19 cellular contexts compared by ENCODE assay signal in the genomic region with DNA sequence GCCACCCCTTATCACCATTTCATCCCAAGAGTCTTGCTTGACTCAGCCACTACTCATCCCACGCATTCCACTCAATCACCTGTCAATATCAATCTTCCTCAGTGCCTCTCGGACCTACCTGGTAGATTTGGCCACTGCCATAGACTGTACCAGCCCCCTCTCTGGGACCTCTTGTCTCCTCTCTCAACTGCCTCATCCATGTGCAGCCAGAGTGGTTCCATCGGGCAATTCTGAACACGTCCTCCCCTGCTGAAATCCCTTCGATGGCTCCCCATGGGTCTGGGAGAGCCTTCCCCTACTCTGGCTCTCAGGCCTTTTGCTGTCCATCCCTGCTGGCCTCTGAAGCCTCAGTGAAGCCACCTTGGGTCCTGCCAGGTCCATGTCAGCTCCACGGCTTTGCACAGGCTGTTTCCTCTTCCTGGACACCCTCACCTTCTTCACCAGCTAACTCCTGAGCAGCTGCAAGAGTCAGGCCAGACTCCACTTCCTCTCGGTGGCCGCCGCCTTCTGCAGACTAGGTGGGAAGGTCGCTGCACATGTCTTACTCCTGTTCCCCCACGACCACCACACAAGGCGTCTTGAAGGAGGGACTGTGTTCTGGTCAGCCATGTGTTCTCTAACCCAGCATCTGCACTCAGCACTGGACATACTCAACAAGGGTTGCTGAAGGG.
DNase-seq lines count a peak whose midpoint lies in the region; ATAC-seq, FAIRE-seq and TF ChIP-seq lines count a peak whose summit lies in the region.
"Had no signal": no experiment of that assay in that cellular context is flagged by ENCODE, and none has a peak within 500 bp of the region (broad histone marks: within the 10 kb centered on the region; RNA-seq: fewer than 3 reads in every experiment).

No MANE protein-coding gene starts in this region.

- no peak overlapping the region for H3K27ac ChIP-seq in caudate nucleus (ENCODE audit: low read depth, low read length)
- H3K27ac ChIP-seq: C4-2B, HL-60 had no signal

- ATAC-seq in activated naive CD8-positive, alpha-beta T cell treated with anti-CD3 and anti-CD28 coated beads, Interleukin-2, amount 10 ng/mL, durations not matched to agents 7 days and 5 days (ENCODE audit: low read depth), result no peak
- ATAC-seq in activated naive CD8-positive, alpha-beta T cell treated with anti-CD3 and anti-CD28 coated beads, Interleukin-2, amount 50 U/mL, for 24 hours, result no peak

- peak; percentile 26 for DNase-seq in activated naive CD8-positive, alpha-beta T cell treated with anti-CD3 and anti-CD28 coated beads, Interleukin-2, amount 10 ng/mL, durations not matched to agents 7 days and 5 days
- no peak for DNase-seq in activated naive CD8-positive, alpha-beta T cell treated with anti-CD3 and anti-CD28 coated beads, Interleukin-2, amount 50 U/mL, for 24 hours
- DNase-seq in glutamatergic neuron (no peak), progenitor cell of endocrine pancreas (ENCODE audit: low spot score, unreplicated experiment) (no peak), urothelium cell line (ENCODE audit: low spot score) (no peak), germinal center (ENCODE audit: low spot score) (no peak), nephron progenitor cell (no peak), caudate nucleus (lab: John Stamatoyannopoulos, UW) (no peak)
- DNase-seq: COR-L47, HFFc6, KG1, MM.1S, NCI-H1105, NCI-H1694 treated with DMSO at 0.1 percent for 48 hours, NCI-H345, NCI-H69 had no signal

- TF ChIP-seq CTCF in glutamatergic neuron (IDR thresholded peaks at IDR 0.05; ENCODE audit: partially characterized antibody, unreplicated experiment) (no peak), progenitor cell of endocrine pancreas (IDR thresholded peaks at IDR 0.05; ENCODE audit: unreplicated experiment) (no peak), nephron progenitor cell (IDR thresholded peaks at IDR 0.05) (no peak)

- POLR2A ChIA-PET in activated naive CD8-positive, alpha-beta T cell treated with anti-CD3 and anti-CD28 coated beads, Interleukin-2, amount 10 ng/mL, durations not matched to agents 7 days and 5 days (lab: Charles Lee), result no interaction called here

- H3K9me3 Mint-ChIP-seq in activated naive CD8-positive, alpha-beta T cell treated with anti-CD3 and anti-CD28 coated beads, Interleukin-2, amount 10 ng/mL, durations not matched to agents 7 days and 5 days, result peaks cover 2% of the 10 kb centered on the region
- no peaks in the 10 kb centered on the region for H3K9me3 Mint-ChIP-seq in activated naive CD8-positive, alpha-beta T cell treated with anti-CD3 and anti-CD28 coated beads, Interleukin-2, amount 50 U/mL, for 24 hours
- H3K9me3 Mint-ChIP-seq in glutamatergic neuron (ENCODE audit: unreplicated experiment) (peaks cover 28% of the 10 kb centered on the region), progenitor cell of endocrine pancreas (ENCODE audit: low read depth) (peaks cover 8% of the 10 kb centered on the region), nephron progenitor cell (no peaks in the 10 kb centered on the region)
- H3K9me3 Mint-ChIP-seq: HFFc6 had no signal

- peak; percentile 91 for FAIRE-seq in urothelium cell line (lab: Jason Lieb, UNC)
- FAIRE-seq: A204.1 had no signal

- no peak overlapping the region for H3K4me3 Mint-ChIP-seq in activated naive CD8-positive, alpha-beta T cell treated with anti-CD3 and anti-CD28 coated beads, Interleukin-2, amount 10 ng/mL, durations not matched to agents 7 days and 5 days
- H3K4me3 Mint-ChIP-seq in activated naive CD8-positive, alpha-beta T cell treated with anti-CD3 and anti-CD28 coated beads, Interleukin-2, amount 50 U/mL, for 24 hours, result no peak overlapping the region
- H3K4me3 Mint-ChIP-seq in glutamatergic neuron (ENCODE audit: unreplicated experiment), result no peak overlapping the region
- no peak overlapping the region for H3K4me3 Mint-ChIP-seq in progenitor cell of endocrine pancreas (ENCODE audit: low read depth)
- no peak overlapping the region for H3K4me3 Mint-ChIP-seq in nephron progenitor cell
- H3K4me3 Mint-ChIP-seq: HFFc6 had no signal

- H3K27me3 Mint-ChIP-seq in activated naive CD8-positive, alpha-beta T cell treated with anti-CD3 and anti-CD28 coated beads, Interleukin-2, amount 10 ng/mL, durations not matched to agents 7 days and 5 days, result peaks cover 49% of the 10 kb centered on the region
- peaks cover 19% of the 10 kb centered on the region for H3K27me3 Mint-ChIP-seq in activated naive CD8-positive, alpha-beta T cell treated with anti-CD3 and anti-CD28 coated beads, Interleukin-2, amount 50 U/mL, for 24 hours
- H3K27me3 Mint-ChIP-seq in glutamatergic neuron (ENCODE audit: unreplicated experiment), result peaks cover 27% of the 10 kb centered on the region
- H3K27me3 Mint-ChIP-seq in progenitor cell of endocrine pancreas, result peaks cover 39% of the 10 kb centered on the region
- H3K27me3 Mint-ChIP-seq in nephron progenitor cell (ENCODE audit: low read depth, poor library complexity), result peaks cover 36% of the 10 kb centered on the region

- H3K4me1 Mint-ChIP-seq in activated naive CD8-positive, alpha-beta T cell treated with anti-CD3 and anti-CD28 coated beads, Interleukin-2, amount 10 ng/mL, durations not matched to agents 7 days and 5 days, result peaks cover 42% of the 10 kb centered on the region
- H3K4me1 Mint-ChIP-seq in activated naive CD8-positive, alpha-beta T cell treated with anti-CD3 and anti-CD28 coated beads, Interleukin-2, amount 50 U/mL, for 24 hours, result peaks cover 13% of the 10 kb centered on the region
- peaks cover 40% of the 10 kb centered on the region for H3K4me1 Mint-ChIP-seq in glutamatergic neuron (ENCODE audit: low read depth, unreplicated experiment)
- no peaks in the 10 kb centered on the region for H3K4me1 Mint-ChIP-seq in progenitor cell of endocrine pancreas (ENCODE audit: low read depth)
- peaks cover 18% of the 10 kb centered on the region for H3K4me1 Mint-ChIP-seq in nephron progenitor cell

- H3K36me3 Mint-ChIP-seq in activated naive CD8-positive, alpha-beta T cell treated with anti-CD3 and anti-CD28 coated beads, Interleukin-2, amount 10 ng/mL, durations not matched to agents 7 days and 5 days, result peaks cover 12% of the 10 kb centered on the region
- H3K36me3 Mint-ChIP-seq in activated naive CD8-positive, alpha-beta T cell treated with anti-CD3 and anti-CD28 coated beads, Interleukin-2, amount 50 U/mL, for 24 hours (ENCODE audit: low read depth), result no peaks in the 10 kb centered on the region
- H3K36me3 Mint-ChIP-seq in glutamatergic neuron (ENCODE audit: unreplicated experiment), result peaks cover 13% of the 10 kb centered on the region
- H3K36me3 Mint-ChIP-seq in progenitor cell of endocrine pancreas (ENCODE audit: insufficient read depth), result no peaks in the 10 kb centered on the region
- H3K36me3 Mint-ChIP-seq in nephron progenitor cell (ENCODE audit: low read depth), result no peaks in the 10 kb centered on the region

- H3K27ac Mint-ChIP-seq in activated naive CD8-positive, alpha-beta T cell treated with anti-CD3 and anti-CD28 coated beads, Interleukin-2, amount 10 ng/mL, durations not matched to agents 7 days and 5 days, result no peak overlapping the region
- no peak overlapping the region for H3K27ac Mint-ChIP-seq in activated naive CD8-positive, alpha-beta T cell treated with anti-CD3 and anti-CD28 coated beads, Interleukin-2, amount 50 U/mL, for 24 hours
- H3K27ac Mint-ChIP-seq in glutamatergic neuron (ENCODE audit: unreplicated experiment) (peak overlapping the region; percentile 15), progenitor cell of endocrine pancreas (peak overlapping the region; percentile 9), nephron progenitor cell (no peak overlapping the region)
- H3K27ac Mint-ChIP-seq: HFFc6 had no signal

Comparison
In these comparisons a context has a peak if more than half of its experiments do, and no peak if none do; other contexts are left out.
1. H3K27ac Mint-ChIP-seq: peak in glutamatergic neuron (single experiment) and progenitor cell of endocrine pancreas (single experiment); none in activated naive CD8-positive, alpha-beta T cell treated with anti-CD3 and anti-CD28 coated beads, Interleukin-2, amount 10 ng/mL, durations not matched to agents 7 days and 5 days (single experiment), activated naive CD8-positive, alpha-beta T cell treated with anti-CD3 and anti-CD28 coated beads, Interleukin-2, amount 50 U/mL, for 24 hours (single experiment) and nephron progenitor cell (single experiment).